In the genomic region with DNA sequence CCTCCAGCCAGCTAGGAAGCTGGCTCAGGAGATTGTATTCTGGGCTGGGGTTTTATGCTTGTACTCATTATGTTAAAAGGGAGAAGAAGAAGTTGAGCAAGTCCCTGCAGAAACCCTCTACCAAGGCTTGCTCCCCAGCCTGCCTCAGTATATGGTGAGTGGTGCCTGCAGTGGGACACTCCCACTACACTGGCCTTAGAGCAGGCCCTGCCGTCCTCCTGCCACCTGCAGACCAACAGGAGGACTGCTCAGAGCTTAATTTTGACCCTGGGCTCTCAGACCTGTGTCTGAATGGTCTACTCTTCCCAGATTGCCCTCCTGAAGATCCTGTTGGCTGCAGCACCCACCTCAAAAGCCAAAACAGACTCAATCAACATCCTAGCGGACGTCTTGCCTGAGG, we compare ENCODE assay signal across 23 cellular contexts. TPM values are rescaled to one million over a fixed set of nuclear protein-coding genes. Genes with fewer than 3 reads are reported as not detected.
"Had no signal": no experiment of that assay in that cellular context is flagged by ENCODE, and none has a peak within 500 bp of the region (broad histone marks: within the 10 kb centered on the region; RNA-seq: fewer than 3 reads in every experiment).

No MANE protein-coding gene starts in this region.

- H3K4me1 Mint-ChIP-seq: activated naive CD8-positive, alpha-beta T cell treated with anti-CD3 and anti-CD28 coated beads, Interleukin-2, amount 50 U/mL, for 24 hours; memory B cell; stimulated activated naive B cell treated with anti-CD40 and anti-IgM and Interleukin-4, amounts not matched to agents 10 μg/mL and 1 μg/mL and 100 μg/mL, for 72 hours had no signal

- H3K4me3 ChIP-seq: cardiac muscle cell, colonic mucosa, esophagus squamous epithelium, left ventricle myocardium inferior, thyroid gland had no signal

- H3K4me1 ChIP-seq: thyroid gland had no signal

- H3K27ac Mint-ChIP-seq: activated naive CD8-positive, alpha-beta T cell treated with anti-CD3 and anti-CD28 coated beads, Interleukin-2, amount 50 U/mL, for 24 hours; memory B cell; stimulated activated naive B cell treated with anti-CD40 and anti-IgM and Interleukin-4, amounts not matched to agents 10 μg/mL and 1 μg/mL and 100 μg/mL, for 72 hours; T-helper 2 cell treated with Interferon-gamma antibody and Interleukin-4, amounts not matched to agents 5 μg/mL and 100 μg/mL, for 36 hours had no signal

- H3K27me3 Mint-ChIP-seq: activated naive CD8-positive, alpha-beta T cell treated with anti-CD3 and anti-CD28 coated beads, Interleukin-2, amount 50 U/mL, for 24 hours; memory B cell; naive thymus-derived CD8-positive, alpha-beta T cell; stimulated activated naive B cell treated with anti-CD40 and anti-IgM and Interleukin-4, amounts not matched to agents 10 μg/mL and 1 μg/mL and 100 μg/mL, for 72 hours had no signal

- DNase-seq: activated naive CD4-positive, alpha-beta T cell treated with Interleukin-2 at 50 U/mL for 16 hours; activated naive CD8-positive, alpha-beta T cell treated with anti-CD3 and anti-CD28 coated beads, Interleukin-2, amount 50 U/mL, for 24 hours; colonic mucosa; esophagus squamous epithelium; hippocampal formation; kidney; left ventricle myocardium inferior; naive thymus-derived CD8-positive, alpha-beta T cell; retina; stimulated activated CD4-positive, alpha-beta T cell treated with anti-CD3 and anti-CD28 coated beads, Interleukin-15, amount 100 ng/mL, for 24 hours; stimulated activated CD4-positive, alpha-beta T cell treated with anti-CD3 and anti-CD28 coated beads, Interleukin-4, amount 100 ng/mL, for 1 hour; stimulated activated naive B cell treated with anti-CD40 and anti-IgM and Interleukin-4, amounts not matched to agents 10 μg/mL and 1 μg/mL and 100 μg/mL, for 72 hours; thyroid gland had no signal

- H3K27me3 ChIP-seq: cardiac muscle cell, colonic mucosa, esophagus squamous epithelium, neutrophil, thyroid gland had no signal

- H3K9me3 Mint-ChIP-seq: activated naive CD8-positive, alpha-beta T cell treated with anti-CD3 and anti-CD28 coated beads, Interleukin-2, amount 50 U/mL, for 24 hours; memory B cell; naive thymus-derived CD8-positive, alpha-beta T cell; stimulated activated naive B cell treated with anti-CD40 and anti-IgM and Interleukin-4, amounts not matched to agents 10 μg/mL and 1 μg/mL and 100 μg/mL, for 72 hours; T-helper 2 cell treated with Interferon-gamma antibody and Interleukin-4, amounts not matched to agents 5 μg/mL and 100 μg/mL, for 36 hours had no signal

- H3K27ac ChIP-seq: cardiac muscle cell, colonic mucosa, esophagus squamous epithelium, left ventricle myocardium inferior, neutrophil, thyroid gland had no signal

- ATAC-seq: activated CD4-positive, CD25-positive, alpha-beta regulatory T cell treated with anti-CD3 and anti-CD28 coated beads, Interleukin-2, amount 50 U/mL, for 24 hours; activated naive CD8-positive, alpha-beta T cell treated with anti-CD3 and anti-CD28 coated beads, Interleukin-2, amount 50 U/mL, for 24 hours; naive thymus-derived CD8-positive, alpha-beta T cell; stimulated activated naive B cell treated with anti-CD40 and anti-IgM and Interleukin-4, amounts not matched to agents 10 μg/mL and 1 μg/mL and 100 μg/mL, for 72 hours had no signal

- H3K9me3 ChIP-seq: colonic mucosa, esophagus squamous epithelium, left ventricle myocardium inferior, neutrophil, thyroid gland had no signal

- H3K4me3 Mint-ChIP-seq: activated naive CD8-positive, alpha-beta T cell treated with anti-CD3 and anti-CD28 coated beads, Interleukin-2, amount 50 U/mL, for 24 hours; memory B cell; naive thymus-derived CD8-positive, alpha-beta T cell; stimulated activated naive B cell treated with anti-CD40 and anti-IgM and Interleukin-4, amounts not matched to agents 10 μg/mL and 1 μg/mL and 100 μg/mL, for 72 hours; T-helper 2 cell treated with Interferon-gamma antibody and Interleukin-4, amounts not matched to agents 5 μg/mL and 100 μg/mL, for 36 hours had no signal

RNA-seq across cellular contexts. Expression of a gene that starts 23.0 kb away (rescaled TPM):
- total RNA-seq: activated CD8-positive, alpha-beta memory T cell treated with anti-CD3 and anti-CD28 coated beads for 36 hours; astrocyte; colonic mucosa; fibroblast of villous mesenchyme; kidney; left ventricle myocardium inferior; mucosa of gallbladder; naive thymus-derived CD8-positive, alpha-beta T cell; skeletal muscle tissue; thyroid gland had no signal
- polyA plus RNA-seq: cardiac muscle cell; naive thymus-derived CD8-positive, alpha-beta T cell had no signal
